ENCODE assay signal across 15 cellular contexts in genomic region chr1:185017966-185018365, GRCh38.
"Had no signal": no experiment of that assay in that cellular context is flagged by ENCODE, and none has a peak within 500 bp of the region (broad histone marks: within the 10 kb centered on the region; RNA-seq: fewer than 3 reads in every experiment).

No MANE protein-coding gene starts in this region.

- H3K4me1 Mint-ChIP-seq: activated CD4-positive, alpha-beta memory T cell treated with anti-CD3 and anti-CD28 coated beads, Interleukin-2, amount 10 ng/mL, durations not matched to agents 7 days and 5 days; activated naive CD8-positive, alpha-beta T cell treated with anti-CD3 and anti-CD28 coated beads, Interleukin-2, amount 10 ng/mL, durations not matched to agents 7 days and 5 days had no signal

- H3K27ac Mint-ChIP-seq: activated CD4-positive, alpha-beta memory T cell treated with anti-CD3 and anti-CD28 coated beads, Interleukin-2, amount 10 ng/mL, durations not matched to agents 7 days and 5 days; activated naive CD8-positive, alpha-beta T cell treated with anti-CD3 and anti-CD28 coated beads, Interleukin-2, amount 10 ng/mL, durations not matched to agents 7 days and 5 days; activated T-cell treated with anti-CD3 and anti-CD28 coated beads, Interleukin-2, amount 50 U/mL, for 72 hours; naive thymus-derived CD4-positive, alpha-beta T cell; stimulated activated naive B cell treated with anti-CD40 and anti-IgM and Interleukin-4, amounts not matched to agents 10 μg/mL and 1 μg/mL and 100 μg/mL, for 72 hours had no signal

- H3K36me3 ChIP-seq: esophagus squamous epithelium, neutrophil, transverse colon had no signal

- H3K4me3 Mint-ChIP-seq: activated CD4-positive, alpha-beta memory T cell treated with anti-CD3 and anti-CD28 coated beads, Interleukin-2, amount 10 ng/mL, durations not matched to agents 7 days and 5 days; activated naive CD8-positive, alpha-beta T cell treated with anti-CD3 and anti-CD28 coated beads, Interleukin-2, amount 10 ng/mL, durations not matched to agents 7 days and 5 days; activated T-cell treated with anti-CD3 and anti-CD28 coated beads, Interleukin-2, amount 50 U/mL, for 72 hours; naive thymus-derived CD4-positive, alpha-beta T cell; stimulated activated naive B cell treated with anti-CD40 and anti-IgM and Interleukin-4, amounts not matched to agents 10 μg/mL and 1 μg/mL and 100 μg/mL, for 72 hours had no signal

- H3K36me3 Mint-ChIP-seq: activated naive CD8-positive, alpha-beta T cell treated with anti-CD3 and anti-CD28 coated beads, Interleukin-2, amount 10 ng/mL, durations not matched to agents 7 days and 5 days; naive thymus-derived CD4-positive, alpha-beta T cell; stimulated activated naive B cell treated with anti-CD40 and anti-IgM and Interleukin-4, amounts not matched to agents 10 μg/mL and 1 μg/mL and 100 μg/mL, for 72 hours had no signal

- H3K27me3 ChIP-seq: esophagus squamous epithelium, neutrophil, transverse colon had no signal

- H3K9me3 Mint-ChIP-seq: activated CD4-positive, alpha-beta memory T cell treated with anti-CD3 and anti-CD28 coated beads, Interleukin-2, amount 10 ng/mL, durations not matched to agents 7 days and 5 days; activated naive CD8-positive, alpha-beta T cell treated with anti-CD3 and anti-CD28 coated beads, Interleukin-2, amount 10 ng/mL, durations not matched to agents 7 days and 5 days; activated T-cell treated with anti-CD3 and anti-CD28 coated beads, Interleukin-2, amount 50 U/mL, for 72 hours; naive thymus-derived CD4-positive, alpha-beta T cell; stimulated activated naive B cell treated with anti-CD40 and anti-IgM and Interleukin-4, amounts not matched to agents 10 μg/mL and 1 μg/mL and 100 μg/mL, for 72 hours had no signal

- H3K4me3 ChIP-seq: esophagus squamous epithelium, lung, transverse colon had no signal

- DNase-seq: activated CD4-positive, alpha-beta memory T cell treated with anti-CD3 and anti-CD28 coated beads, Interleukin-2, amount 10 ng/mL, durations not matched to agents 7 days and 5 days; activated CD4-positive, alpha-beta T cell treated with anti-CD3 and anti-CD28 coated beads for 1 hour; activated CD8-positive, alpha-beta memory T cell treated with anti-CD3 and anti-CD28 coated beads, Interleukin-2, amount 50 U/mL, for 4 hours; activated naive CD8-positive, alpha-beta T cell treated with anti-CD3 and anti-CD28 coated beads, Interleukin-2, amount 10 ng/mL, durations not matched to agents 7 days and 5 days; activated T-cell treated with anti-CD3 and anti-CD28 coated beads, Interleukin-2, amount 50 U/mL, for 72 hours; aorta; esophagus squamous epithelium; left colon; naive thymus-derived CD4-positive, alpha-beta T cell; right cardiac atrium; stimulated activated naive B cell treated with anti-CD40 and anti-IgM and Interleukin-4, amounts not matched to agents 10 μg/mL and 1 μg/mL and 100 μg/mL, for 72 hours; T-helper 9 cell; transverse colon had no signal

- H3K27ac ChIP-seq: esophagus squamous epithelium, neutrophil, transverse colon had no signal

- H3K9me3 ChIP-seq: esophagus squamous epithelium, neutrophil, transverse colon had no signal
